Comparison of ENCODE assay signal across 2 cellular contexts in genomic region chr1:93678491-93678890, GRCh38.
TF ChIP-seq lines count a peak whose summit lies in the region.

No MANE protein-coding gene starts in this region.

TF ChIP-seq in SK-N-SH, 30 proteins besides CTCF, POLR2A, EP300 and RAD21:
- TF ChIP-seq MEF2A (IDR thresholded peaks at IDR 0.05; ENCODE audit: borderline replicate concordance, low read depth) (no peak), GATA2 (CRISPR knock-in tag; IDR thresholded peaks at IDR 0.05) (no peak), IRF3 (IDR thresholded peaks at IDR 0.05; ENCODE audit: low read depth, low read length) (no peak)

TF ChIP-seq in SK-N-SH treated with all-trans-retinoic acid at 6 μM for 48 hours, 23 proteins besides CTCF, POLR2A, EP300 and RAD21:
- TF ChIP-seq SNAI2 (CRISPR knock-in tag; IDR thresholded peaks at IDR 0.05) (no peak), ZNF565 (CRISPR knock-in tag; conservative IDR thresholded peaks at IDR 0.05; ENCODE audit: low read depth) (no peak), CSDC2 (CRISPR knock-in tag; IDR thresholded peaks at IDR 0.05) (no peak), ZC3H10 (CRISPR knock-in tag; IDR thresholded peaks at IDR 0.05) (no peak), PATZ1 (CRISPR knock-in tag; IDR thresholded peaks at IDR 0.05; ENCODE audit: borderline replicate concordance) (no peak), BACH2 (CRISPR knock-in tag; IDR thresholded peaks at IDR 0.05; ENCODE audit: borderline replicate concordance) (no peak), CREB5 (CRISPR knock-in tag; IDR thresholded peaks at IDR 0.05; ENCODE audit: low read depth) (no peak), TOX (CRISPR knock-in tag; IDR thresholded peaks at IDR 0.05; ENCODE audit: borderline replicate concordance) (no peak), ISL1 (CRISPR knock-in tag; IDR thresholded peaks at IDR 0.05) (no peak), OSR1 (CRISPR knock-in tag; IDR thresholded peaks at IDR 0.05) (no peak)
